ENCODE assay signal across 8 cellular contexts in the genomic region with DNA sequence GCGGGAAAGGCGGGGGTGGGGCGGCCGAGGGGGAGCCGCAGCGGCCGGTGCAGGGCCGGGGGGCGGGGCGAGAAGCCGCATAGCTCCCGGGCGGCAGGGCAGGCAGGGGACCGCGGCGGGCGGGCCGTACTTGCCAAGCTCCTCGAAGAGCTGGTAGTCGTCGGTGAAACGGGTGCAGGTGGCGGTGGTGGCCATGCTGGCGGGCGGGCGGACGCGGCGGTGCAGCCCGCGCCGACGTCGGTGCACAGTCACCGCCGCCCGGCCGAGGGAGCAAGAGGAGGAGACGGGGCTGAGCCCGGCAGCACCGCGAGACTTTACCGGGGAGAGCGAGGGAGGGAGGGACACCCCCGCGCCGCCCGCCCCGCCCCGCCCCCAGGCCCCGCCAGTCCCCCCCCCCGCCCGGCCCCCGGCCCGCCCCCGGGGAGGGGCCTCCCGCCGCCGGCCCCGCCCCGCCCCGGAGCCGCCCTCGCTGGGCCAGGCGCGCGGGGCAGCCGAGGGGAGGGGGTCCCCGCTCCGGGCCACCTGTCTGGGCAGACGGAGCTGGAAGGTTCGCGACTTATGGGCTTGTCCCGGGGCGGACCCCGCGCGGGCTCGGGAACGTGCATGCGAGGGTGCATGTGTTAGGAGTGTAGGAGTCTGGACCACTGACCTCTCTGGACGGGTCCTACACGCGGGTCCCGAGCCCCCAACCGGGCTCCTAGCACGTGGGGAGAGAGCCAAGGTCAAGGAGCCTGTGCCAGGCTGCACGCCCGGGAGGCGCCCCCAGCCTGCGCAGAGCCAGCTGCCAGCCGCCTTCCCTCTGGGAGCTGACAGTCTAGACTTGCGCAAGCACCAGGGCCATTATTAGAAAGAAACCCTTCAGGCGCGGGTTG. TPM values are rescaled to one million over a fixed set of nuclear protein-coding genes. Genes with fewer than 3 reads are reported as not detected.
A peak's percentile ranks its signal among the peaks of the same experiment; 100 is the strongest.
DNase-seq lines count a peak whose midpoint lies in the region; ATAC-seq, FAIRE-seq and TF ChIP-seq lines count a peak whose summit lies in the region.

Gene CAMK2G, minus strand, starts transcription at position 289 of the 872 bp plus-strand sequence. Its CDS starts 94 bp downstream, at position 195.

- peak; percentile 23 for TF ChIP-seq POLR2A in GM10847 (IDR thresholded peaks at IDR 0.05; ENCODE audit: extremely low read depth, insufficient read length)

- H3K4me3 ChIP-seq in HFF-Myc (replicated peaks; ENCODE audit: low read depth, low read length) = peak within 1 kb of the TSS; percentile 50
- H3K4me3 ChIP-seq in psoas muscle = peak within 1 kb of the TSS; percentile 83

- peak within 1 kb of the TSS; percentile 71 for H3K27ac Mint-ChIP-seq in T-helper 1 cell treated with Interleukin-12 subunit alpha and Interleukin-12 subunit beta and Interleukin-4 antibody, amounts not matched to agents 30 μg/mL and 1 μg/mL, for 36 hours

- H3K9me3 Mint-ChIP-seq in T-helper 1 cell treated with Interleukin-12 subunit alpha and Interleukin-12 subunit beta and Interleukin-4 antibody, amounts not matched to agents 30 μg/mL and 1 μg/mL, for 36 hours = no peaks in the 10 kb centered on the region

- H3K36me3 ChIP-seq in psoas muscle (ENCODE audit: insufficient read depth in 1 of 2, low read depth in 1 of 2) = peaks cover 0 to 12% of the 10 kb centered on the region in 2 donors

- H3K4me1 ChIP-seq in psoas muscle = peaks cover 60% of the 10 kb centered on the region

- H3K4me1 Mint-ChIP-seq in T-helper 1 cell treated with Interleukin-12 subunit alpha and Interleukin-12 subunit beta and Interleukin-4 antibody, amounts not matched to agents 30 μg/mL and 1 μg/mL, for 36 hours (ENCODE audit: low read depth) = peaks cover 49% of the 10 kb centered on the region

- peaks cover 13% of the 10 kb centered on the region for H3K27me3 Mint-ChIP-seq in T-helper 1 cell treated with Interleukin-12 subunit alpha and Interleukin-12 subunit beta and Interleukin-4 antibody, amounts not matched to agents 30 μg/mL and 1 μg/mL, for 36 hours (ENCODE audit: low read depth)

- peak within 1 kb of the TSS; percentile 95 for H3K27ac ChIP-seq in psoas muscle

- H3K4me3 Mint-ChIP-seq in T-helper 1 cell treated with Interleukin-12 subunit alpha and Interleukin-12 subunit beta and Interleukin-4 antibody, amounts not matched to agents 30 μg/mL and 1 μg/mL, for 36 hours = peak within 1 kb of the TSS; percentile 85

- ATAC-seq in left cardiac atrium (peak; percentile 93 to 94), psoas muscle (peak; percentile 83 to 85 (median 84))

- 0 to 1% (median 1%) methylated on average over 51 to 89 of the region's 95 CpGs for WGBS in psoas muscle, 3 donors

- H3K9me3 ChIP-seq in psoas muscle = no peaks in the 10 kb centered on the region

- FAIRE-seq in urothelium cell line (lab: Jason Lieb, UNC) = peak; percentile 83

- peaks cover 22% of the 10 kb centered on the region for H3K36me3 Mint-ChIP-seq in T-helper 1 cell treated with Interleukin-12 subunit alpha and Interleukin-12 subunit beta and Interleukin-4 antibody, amounts not matched to agents 30 μg/mL and 1 μg/mL, for 36 hours (ENCODE audit: low read depth)

- TF ChIP-seq CTCF in HFF-Myc (IDR thresholded peaks at IDR 0.05; ENCODE audit: low read depth, low read length, missing control alignments) = no peak
- no peak for TF ChIP-seq CTCF in psoas muscle (IDR thresholded peaks at IDR 0.05)

- DNase-seq in HFF-Myc (ENCODE audit: extremely low read depth, low read depth) (no peak), NCI-H1092 (lab: John Stamatoyannopoulos, UW) (peak; percentile 38), amniotic epithelial cell (ENCODE audit: low read depth) (peak; percentile 71), left cardiac atrium (peak; percentile 84), psoas muscle (peak; percentile 89 to 95), urothelium cell line (ENCODE audit: low spot score) (peak; percentile 97)

- H3K27me3 ChIP-seq in psoas muscle (ENCODE audit: insufficient read depth in 3 of 3, low read length in 2 of 3) = no peaks in the 10 kb centered on the region

- intact Hi-C loops in left cardiac atrium (cut with DNase I) = no loop called here
- intact Hi-C loops in psoas muscle (cut with DNase I) = loop anchor here in 1 of 2 donors (5.0 kb wide), 1 partner anchor 767 kb away; no protein-coding TSS in a partner anchor

RNA-seq across cellular contexts. Expression of gene CAMK2G, which starts in this region (rescaled TPM):
- total RNA-seq in left cardiac atrium (10 to 100 TPM; 12.0 to 12.4 TPM), psoas muscle (10 to 100 TPM; 34.2 to 60.3 (median 50.8) TPM)
- 10 to 100 TPM; 15.8 to 58.5 (median 34.4) TPM for polyA plus RNA-seq in psoas muscle
